ENCODE assay signal across 20 cellular contexts in the genomic region with DNA sequence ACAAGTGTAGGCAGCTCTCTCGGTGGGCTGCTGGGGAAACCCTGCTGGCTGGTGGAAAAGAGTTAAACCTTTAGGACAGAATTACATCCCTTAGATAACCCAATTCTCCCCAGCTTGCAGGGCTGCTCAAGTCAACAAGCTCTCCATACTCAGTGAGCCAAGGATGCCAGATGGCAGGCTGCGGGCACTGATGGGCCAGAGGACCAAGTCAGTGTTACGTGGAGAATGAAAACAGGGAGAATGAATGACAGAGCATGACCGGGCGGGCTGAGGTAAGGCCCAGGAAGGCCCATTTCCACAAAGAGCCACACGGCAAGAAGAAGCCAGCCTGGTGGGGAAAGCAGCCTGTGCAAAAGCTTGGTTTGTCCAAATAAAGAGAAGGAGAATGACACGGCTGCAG. TPM values are rescaled to one million over a fixed set of nuclear protein-coding genes. Genes with fewer than 3 reads are reported as not detected.
DNase-seq lines count a peak whose midpoint lies in the region; ATAC-seq and TF ChIP-seq lines count a peak whose summit lies in the region.
"Had no signal": no experiment of that assay in that cellular context is flagged by ENCODE, and none has a peak within 500 bp of the region (broad histone marks: within the 10 kb centered on the region; RNA-seq: fewer than 3 reads in every experiment).

No MANE protein-coding gene starts in this region.

- H3K4me3 Mint-ChIP-seq in brain (no peak overlapping the region), neural progenitor cell (no peak overlapping the region)
- H3K4me3 Mint-ChIP-seq: activated CD4-positive, alpha-beta T cell treated with anti-CD3 and anti-CD28 coated beads, Interleukin-2, amount 10 ng/mL, durations not matched to agents 7 days and 5 days; stimulated activated naive CD8-positive, alpha-beta T cell treated with anti-CD3 and anti-CD28 coated beads, Interleukin-15, Interleukin-2, amounts not matched to agents 100 ng/mL and 50 ng/mL, for 24 hours had no signal

- H2AFZ ChIP-seq in neural progenitor cell (replicated peaks), result no peak overlapping the region
- H2AFZ ChIP-seq: parathyroid adenoma had no signal

- TF ChIP-seq EP300 in upper lobe of left lung (IDR thresholded peaks at IDR 0.05), result no peak

- H3K4me1 Mint-ChIP-seq in brain, result peaks cover 45% of the 10 kb centered on the region
- peaks cover 23% of the 10 kb centered on the region for H3K4me1 Mint-ChIP-seq in neural progenitor cell

- in situ Hi-C loops in GM13977 (cut with MboI; ENCODE audit: low pct_unique_long_range_greater_than_20kb, low sequenced_read_pairs, unreplicated experiment), result no loop called here

- WGBS in heart left ventricle, 4 donors, result 88 to 93% (median 91%) methylated on average over 7 of the region's 7 CpGs
- WGBS in upper lobe of left lung, 2 donors, result 86 to 88% methylated on average over 6 to 7 of the region's 7 CpGs

- no peak for TF ChIP-seq CTCF in right atrium auricular region (IDR thresholded peaks at IDR 0.05)
- no peak for TF ChIP-seq CTCF in heart left ventricle (IDR thresholded peaks at IDR 0.05)
- no peak for TF ChIP-seq CTCF in brain (conservative IDR thresholded peaks at IDR 0.05)
- no peak for TF ChIP-seq CTCF in neural progenitor cell (IDR thresholded peaks at IDR 0.05)
- no peak for TF ChIP-seq CTCF in upper lobe of left lung (IDR thresholded peaks at IDR 0.05)
- no peak for TF ChIP-seq CTCF in GM13977 (IDR thresholded peaks at IDR 0.05; ENCODE audit: extremely low read depth, insufficient read depth, missing control alignments)

- H3K27me3 Mint-ChIP-seq in brain (peaks cover 5% of the 10 kb centered on the region), neural progenitor cell (ENCODE audit: insufficient read depth, low read depth) (peaks cover 9% of the 10 kb centered on the region)

- no peak for DNase-seq in right atrium auricular region (ENCODE audit: low spot score)
- no peak for DNase-seq in heart left ventricle
- DNase-seq in neural progenitor cell (ENCODE audit: low spot score), result no peak
- DNase-seq in upper lobe of left lung, result no peak
- DNase-seq in 8988T, result no peak
- DNase-seq in GM13977 (ENCODE audit: low spot score), result no peak
- no peak for DNase-seq in T-helper 1 cell
- DNase-seq: activated CD4-positive, alpha-beta T cell treated with anti-CD3 and anti-CD28 coated beads, Interleukin-2, amount 10 ng/mL, durations not matched to agents 7 days and 5 days; activated naive CD4-positive, alpha-beta T cell treated with anti-CD3 and anti-CD28 coated beads, Interleukin-2, amount 50 U/mL, for 16 hours; GF-D8; hypothalamus; Karpas-422; NCI-H1417 treated with DMSO at 0.1 percent for 48 hours had no signal

- peaks cover 0 to 60% of the 10 kb centered on the region in 2 donors for H3K4me1 ChIP-seq in right atrium auricular region
- H3K4me1 ChIP-seq in heart left ventricle, result peaks cover 9 to 95% (median 36%) of the 10 kb centered on the region in 12 donors
- H3K4me1 ChIP-seq in neural progenitor cell, result no peaks in the 10 kb centered on the region
- peaks cover 51 to 64% (median 59%) of the 10 kb centered on the region in 4 donors for H3K4me1 ChIP-seq in upper lobe of left lung
- H3K4me1 ChIP-seq: parathyroid adenoma had no signal

- no peak overlapping the region for H3K4me2 ChIP-seq in neural progenitor cell

- H3K9me3 Mint-ChIP-seq in brain (peaks cover 0 to 2% (median 0%) of the 10 kb centered on the region in 5 experiments), neural progenitor cell (peaks cover 6% of the 10 kb centered on the region)
- H3K9me3 Mint-ChIP-seq: activated CD4-positive, alpha-beta T cell treated with anti-CD3 and anti-CD28 coated beads, Interleukin-2, amount 10 ng/mL, durations not matched to agents 7 days and 5 days; stimulated activated naive CD8-positive, alpha-beta T cell treated with anti-CD3 and anti-CD28 coated beads, Interleukin-15, Interleukin-2, amounts not matched to agents 100 ng/mL and 50 ng/mL, for 24 hours had no signal

- intact Hi-C loops in heart left ventricle (cut with DNase I), result loop anchor here in 1 of 10 donors (5.0 kb wide), 1 partner anchor 58 kb away; a partner anchor contains a TSS

- ATAC-seq in heart left ventricle (no peak), upper lobe of left lung (ENCODE audit: low FRiP score in 2 of 2) (no peak)
- ATAC-seq: mucosa of descending colon had no signal

- peak overlapping the region in 3 of 5 experiments; percentile 53 to 87 (median 78) for H3K27ac Mint-ChIP-seq in brain
- H3K27ac Mint-ChIP-seq in neural progenitor cell, result peak overlapping the region; percentile 31
- H3K27ac Mint-ChIP-seq: activated CD4-positive, alpha-beta T cell treated with anti-CD3 and anti-CD28 coated beads, Interleukin-2, amount 10 ng/mL, durations not matched to agents 7 days and 5 days; stimulated activated naive CD8-positive, alpha-beta T cell treated with anti-CD3 and anti-CD28 coated beads, Interleukin-15, Interleukin-2, amounts not matched to agents 100 ng/mL and 50 ng/mL, for 24 hours had no signal

- H3K9me3 ChIP-seq in right atrium auricular region (no peaks in the 10 kb centered on the region), heart left ventricle (no peaks in the 10 kb centered on the region), neural progenitor cell (ENCODE audit: low read depth) (no peaks in the 10 kb centered on the region), upper lobe of left lung (no peaks in the 10 kb centered on the region)
- H3K9me3 ChIP-seq: Caco-2, mucosa of descending colon, SJSA1 had no signal

- no peak overlapping the region for H3K9ac ChIP-seq in neural progenitor cell
- H3K9ac ChIP-seq: parathyroid adenoma had no signal

- no peaks in the 10 kb centered on the region for H3K27me3 ChIP-seq in right atrium auricular region
- no peaks in the 10 kb centered on the region for H3K27me3 ChIP-seq in heart left ventricle
- no peaks in the 10 kb centered on the region for H3K27me3 ChIP-seq in neural progenitor cell
- H3K27me3 ChIP-seq in upper lobe of left lung, result no peaks in the 10 kb centered on the region
- H3K27me3 ChIP-seq: SJSA1 had no signal

- H3K4me3 ChIP-seq in right atrium auricular region, result no peak overlapping the region
- H3K4me3 ChIP-seq in heart left ventricle, result no peak overlapping the region
- H3K4me3 ChIP-seq in neural progenitor cell, result no peak overlapping the region
- no peak overlapping the region for H3K4me3 ChIP-seq in upper lobe of left lung
- H3K4me3 ChIP-seq: mucosa of descending colon, SJSA1 had no signal

- H3K27ac ChIP-seq in right atrium auricular region, result peak overlapping the region; percentile 40 to 41
- peak overlapping the region in 2 of 12 donors; percentile 18 to 86 for H3K27ac ChIP-seq in heart left ventricle
- H3K27ac ChIP-seq in neural progenitor cell, result no peak overlapping the region
- H3K27ac ChIP-seq in upper lobe of left lung, result peak overlapping the region; percentile 21 to 84 (median 66)
- H3K27ac ChIP-seq: parathyroid adenoma, SJSA1 had no signal

- H3K36me3 Mint-ChIP-seq in brain (no peaks in the 10 kb centered on the region), neural progenitor cell (no peaks in the 10 kb centered on the region)

- no peaks in the 10 kb centered on the region for H3F3A ChIP-seq in neural progenitor cell (ENCODE audit: low read depth)

- TF ChIP-seq POLR2A in heart left ventricle (IDR thresholded peaks at IDR 0.05) (no peak), upper lobe of left lung (IDR thresholded peaks at IDR 0.05) (no peak)

- no peaks in the 10 kb centered on the region for H3K36me3 ChIP-seq in right atrium auricular region
- H3K36me3 ChIP-seq in heart left ventricle, result no peaks in the 10 kb centered on the region
- no peaks in the 10 kb centered on the region for H3K36me3 ChIP-seq in neural progenitor cell
- no peaks in the 10 kb centered on the region for H3K36me3 ChIP-seq in upper lobe of left lung
- H3K36me3 ChIP-seq: SJSA1 had no signal

- H3K79me2 ChIP-seq in neural progenitor cell (ENCODE audit: low read depth), result no peaks in the 10 kb centered on the region
- H3K79me2 ChIP-seq: parathyroid adenoma had no signal

- no peaks in the 10 kb centered on the region for H4K20me1 ChIP-seq in neural progenitor cell (ENCODE audit: low read depth)

RNA-seq across cellular contexts. Expression of a gene that starts 58.7 kb away (rescaled TPM):
- total RNA-seq in right atrium auricular region (10 to 100 TPM; 35.7 to 51.6 TPM), heart left ventricle (100 to 1,000 TPM in 1 of 9 donors, 10 to 100 TPM in 8; 29.6 to 110 (median 45.7) TPM), neural progenitor cell (ENCODE audit: low replicate concordance) (not detected in 2 replicates), upper lobe of left lung (100 to 1,000 TPM in 1 of 6 donors, 10 to 100 TPM in 5; 25.1 to 160 (median 68.8) TPM)
- polyA plus RNA-seq in heart left ventricle (10 to 100 TPM in 1 of 2 donors, 1 to 10 TPM in 1; 9.2 to 40.2 TPM), brain (ENCODE audit: insufficient read depth, low read depth, low replicate concordance) (8.5 TPM)
- total RNA-seq: Caco-2, H4, SJSA1 had no signal

Comparison
In these comparisons a context has a peak if more than half of its experiments do, and no peak if none do; other contexts are left out.
1. RNA of a gene that starts 58.7 kb away (total RNA-seq): 25.1 to 160 TPM in upper lobe of left lung, 35.7 to 51.6 TPM in right atrium auricular region and 29.6 to 110 TPM in heart left ventricle; not detected in neural progenitor cell; every median in the first group is over 10 times any median in the second.